13 cellular contexts compared by ENCODE assay signal in genomic region chr12:49776858-49777257, GRCh38. TPM values are rescaled to one million over a fixed set of nuclear protein-coding genes. Genes with fewer than 3 reads are reported as not detected.
DNase-seq lines count a peak whose midpoint lies in the region; ATAC-seq and TF ChIP-seq lines count a peak whose summit lies in the region.
"Had no signal": no experiment of that assay in that cellular context is flagged by ENCODE, and none has a peak within 500 bp of the region (broad histone marks: within the 10 kb centered on the region; RNA-seq: fewer than 3 reads in every experiment).

No MANE protein-coding gene starts in this region.

- H3K27me3 Mint-ChIP-seq in Caco-2 (ENCODE audit: insufficient read depth, unreplicated experiment) (peaks cover 8% of the 10 kb centered on the region), glutamatergic neuron (ENCODE audit: unreplicated experiment) (peaks cover 8% of the 10 kb centered on the region)

- H3K36me3 Mint-ChIP-seq in Caco-2 (ENCODE audit: insufficient read depth, unreplicated experiment): no peaks in the 10 kb centered on the region
- H3K36me3 Mint-ChIP-seq in glutamatergic neuron (ENCODE audit: unreplicated experiment): peaks cover 5% of the 10 kb centered on the region
- H3K36me3 Mint-ChIP-seq: T-cell had no signal

- H3K9me3 Mint-ChIP-seq in Caco-2 (ENCODE audit: unreplicated experiment) (no peaks in the 10 kb centered on the region), glutamatergic neuron (ENCODE audit: unreplicated experiment) (peaks cover 1% of the 10 kb centered on the region)
- H3K9me3 Mint-ChIP-seq: T-cell had no signal

- ATAC-seq in heart left ventricle: no peak

- H3K36me3 ChIP-seq in Caco-2 (ENCODE audit: control insufficient read depth, insufficient read depth, low read length): no peaks in the 10 kb centered on the region
- no peaks in the 10 kb centered on the region for H3K36me3 ChIP-seq in PC-9 (ENCODE audit: low read depth)
- no peaks in the 10 kb centered on the region for H3K36me3 ChIP-seq in heart left ventricle
- H3K36me3 ChIP-seq: adrenal gland, pancreas, spleen had no signal

- BruUV-seq in Caco-2 (replicated peaks; lab: Mats Ljungman, UMichigan) (no TSS peak), PC-9 (replicated peaks; lab: Mats Ljungman, UMichigan) (no TSS peak)

- H3K9me3 ChIP-seq in Caco-2 (no peaks in the 10 kb centered on the region), PC-9 (ENCODE audit: insufficient read depth, low read depth) (no peaks in the 10 kb centered on the region), heart left ventricle (no peaks in the 10 kb centered on the region)
- H3K9me3 ChIP-seq: adrenal gland, pancreas had no signal

- H3K4me3 Mint-ChIP-seq in Caco-2 (ENCODE audit: unreplicated experiment) (no peak overlapping the region), glutamatergic neuron (ENCODE audit: unreplicated experiment) (peak overlapping the region; percentile 8)
- H3K4me3 Mint-ChIP-seq: T-cell had no signal

- in situ Hi-C loops in KBM-7 (cut with MboI; ENCODE audit: low pct_unique_long_range_greater_than_20kb, low sequenced_read_pairs): no loop called here

- 0 out of 2 replicates have a peak, but pooled peaks cover 2% of the 10 kb centered on the region for H3F3A ChIP-seq in PC-9 (ENCODE audit: insufficient read depth, low read depth)

- H3K4me1 ChIP-seq in Caco-2 (no peaks in the 10 kb centered on the region), PC-9 (replicated peaks; ENCODE audit: insufficient read depth) (no peaks in the 10 kb centered on the region), heart left ventricle (peaks cover 0 to 7% (median 0%) of the 10 kb centered on the region in 12 donors)
- H3K4me1 ChIP-seq: adrenal gland, pancreas had no signal

- CTCF ChIA-PET in Caco-2 (lab: Charles Lee): interaction anchor here (1.9 to 2.4 kb wide), 2 partner anchors 35 to 62 kb away, joined by 11 to 20 read pairs; partner anchors contain the start of gene TMBIM6
- CTCF ChIA-PET in PC-9 (lab: Charles Lee): no interaction called here

- H3K27ac Mint-ChIP-seq in Caco-2 (ENCODE audit: unreplicated experiment) (peak overlapping the region; percentile 37), glutamatergic neuron (ENCODE audit: unreplicated experiment) (peak overlapping the region; percentile 67)
- H3K27ac Mint-ChIP-seq: T-cell had no signal

- TF ChIP-seq CTCF in Caco-2 (IDR thresholded peaks at IDR 0.05; ENCODE audit: insufficient read depth in 1 of 2, low read depth in 1 of 2, low read length in 1 of 2, severe bottlenecking in 1 of 2, unreplicated experiment in 1 of 2) (no peak), PC-9 (conservative IDR thresholded peaks at IDR 0.05) (no peak), glutamatergic neuron (IDR thresholded peaks at IDR 0.05; ENCODE audit: partially characterized antibody, unreplicated experiment) (no peak), heart left ventricle (IDR thresholded peaks at IDR 0.05) (no peak)

- 76 to 85% (median 82%) methylated on average over 5 of the region's 5 CpGs for WGBS in heart left ventricle, 4 donors

- H4K20me1 ChIP-seq in PC-9 (ENCODE audit: insufficient read depth): no peaks in the 10 kb centered on the region

- no peak overlapping the region for H3K4me2 ChIP-seq in PC-9

- no peak overlapping the region for H3K27ac ChIP-seq in PC-9
- H3K27ac ChIP-seq in heart left ventricle: no peak overlapping the region
- H3K27ac ChIP-seq: adrenal gland, HL-60, pancreas, spleen had no signal

- POLR2A ChIA-PET in Caco-2 (lab: Charles Lee) (no interaction called here), PC-9 (lab: Charles Lee; ENCODE audit: unreplicated experiment) (no interaction called here)

- H3K27me3 ChIP-seq in Caco-2 (replicated peaks; ENCODE audit: control insufficient read depth, insufficient read depth, low read length): no peaks in the 10 kb centered on the region
- no peaks in the 10 kb centered on the region for H3K27me3 ChIP-seq in PC-9 (ENCODE audit: insufficient read depth, low read depth)
- no peaks in the 10 kb centered on the region for H3K27me3 ChIP-seq in heart left ventricle
- H3K27me3 ChIP-seq: adrenal gland, pancreas had no signal

- TF ChIP-seq POLR2A in heart left ventricle (IDR thresholded peaks at IDR 0.05): no peak

- DNase-seq in Caco-2: no peak
- peak; percentile 40 for DNase-seq in KBM-7
- DNase-seq in PC-9: no peak
- DNase-seq in glutamatergic neuron: no peak
- DNase-seq in dedifferentiated amniotic fluid mesenchymal stem cell (ENCODE audit: extremely low spot score): no peak
- no peak for DNase-seq in heart left ventricle
- DNase-seq in stimulated activated CD4-positive, alpha-beta T cell treated with anti-CD3 and anti-CD28 coated beads, Interleukin-4, amount 100 ng/mL, for 4 hours: no peak
- DNase-seq: activated CD4-positive, alpha-beta T cell treated with anti-CD3 and anti-CD28 coated beads for 1 hour had no signal

- H3K4me3 ChIP-seq in Caco-2 (ENCODE audit: low read depth, low read length) (no peak overlapping the region), PC-9 (no peak overlapping the region), heart left ventricle (no peak overlapping the region)
- H3K4me3 ChIP-seq: adrenal gland, pancreas had no signal

- no peaks in the 10 kb centered on the region for H3K9me2 ChIP-seq in PC-9 (ENCODE audit: insufficient read depth)

- H3K4me1 Mint-ChIP-seq in Caco-2 (ENCODE audit: low read depth, unreplicated experiment) (peaks cover 10% of the 10 kb centered on the region), glutamatergic neuron (ENCODE audit: low read depth, unreplicated experiment) (peaks cover 4% of the 10 kb centered on the region)

- H3K79me2 ChIP-seq in PC-9 (ENCODE audit: low read depth): no peaks in the 10 kb centered on the region

- 0 out of 2 replicates have a peak overlapping the region, but pooled peaks have one; percentile 28 for H2AFZ ChIP-seq in PC-9

- intact Hi-C loops in Caco-2 (cut with micrococcal nuclease; ENCODE audit: unreplicated experiment) (loop anchor here (1.0 to 10.0 kb wide), 4 partner anchors 62 to 293 kb away; partner anchors contain the start of gene ASIC1), PC-9 (cut with micrococcal nuclease; ENCODE audit: unreplicated experiment) (loop anchor here (1.0 to 5.0 kb wide), 6 partner anchors 62 to 398 kb away; no protein-coding TSS in a partner anchor), heart left ventricle (cut with DNase I) (loop anchor here (1.0 to 10.0 kb wide), 12 partner anchors 35 to 298 kb away; partner anchors contain the start of genes ASIC1 (in 4 of the 10), AQP5 (in 3 of the 10), AQP2 (in 1 of the 10) and BCDIN3D (in 1 of the 10))

RNA-seq across cellular contexts. Expression of gene TMBIM6, which starts 35.5 kb away (rescaled TPM):
- 826 and 867 TPM in 2 replicates for total RNA-seq in Caco-2 (2022)
- total RNA-seq in PC-9 (2021): 685 and 690 TPM in 2 replicates
- total RNA-seq in glutamatergic neuron (ENCODE audit: unreplicated experiment): 278 TPM
- 100 to 1,000 TPM; 203 to 376 (median 252) TPM for total RNA-seq in heart left ventricle
- 100 to 1,000 TPM; 105 to 285 TPM for polyA plus RNA-seq in heart left ventricle

RNA-seq across cellular contexts. Expression of gene NCKAP5L, which starts 51.4 kb away (rescaled TPM):
- total RNA-seq in Caco-2 (2022): 17.8 and 19.5 TPM in 2 replicates
- total RNA-seq in PC-9 (2021): 20.5 and 20.9 TPM in 2 replicates
- 64.3 TPM for total RNA-seq in glutamatergic neuron (ENCODE audit: unreplicated experiment)
- 10 to 100 TPM; 14.1 to 35.0 (median 25.0) TPM for total RNA-seq in heart left ventricle
- polyA plus RNA-seq in heart left ventricle: 10 to 100 TPM; 19.4 to 27.7 TPM
